Comparison of ENCODE assay signal across 7 cellular contexts in genomic region chr2:64831134-64831976, GRCh38.
DNase-seq lines count a peak whose midpoint lies in the region; ATAC-seq lines count a peak whose summit lies in the region.

No MANE protein-coding gene starts in this region.

- ATAC-seq in GM18499 (IDR thresholded peaks at IDR 0.05; ENCODE audit: insufficient read depth, unreplicated experiment) (peak; percentile 63), HG02588 (IDR thresholded peaks at IDR 0.05; ENCODE audit: unreplicated experiment) (peak; percentile 87), left lobe of liver (peak; percentile 95)

- DNase-seq in MV-4-11 (lab: John Stamatoyannopoulos, UW) (peak; percentile 87), cerebellum (ENCODE audit: low spot score) (peak; percentile 20), left lobe of liver (ENCODE audit: low spot score) (peak; percentile 81)
- peak; percentile 71 for DNase-seq in activated CD4-positive, alpha-beta T cell treated with anti-CD3 and anti-CD28 coated beads for 1 hour
- peak; percentile 87 to 89 for DNase-seq in stimulated activated CD4-positive, alpha-beta T cell treated with anti-CD3 and anti-CD28 coated beads, Interleukin-2, amount 100 ng/mL, for 48 hours

Comparison
In these comparisons a context has a peak if more than half of its experiments do, and no peak if none do; other contexts are left out.
1. Peak in every context shown above with its lines: DNase-seq and ATAC-seq.
2. DNase-seq: peak in every context shown above with its lines; median percentile 88 in stimulated activated CD4-positive, alpha-beta T cell treated with anti-CD3 and anti-CD28 coated beads, Interleukin-2, amount 100 ng/mL, for 48 hours; 87 in MV-4-11; 81 in left lobe of liver; 71 in activated CD4-positive, alpha-beta T cell treated with anti-CD3 and anti-CD28 coated beads for 1 hour; 20 in cerebellum.